ENCODE assay signal across 8 cellular contexts in genomic region chr6:30955367-30956042, GRCh38. TPM values are rescaled to one million over a fixed set of nuclear protein-coding genes. Genes with fewer than 3 reads are reported as not detected.
DNase-seq lines count a peak whose midpoint lies in the region; ATAC-seq and TF ChIP-seq lines count a peak whose summit lies in the region.

No MANE protein-coding gene starts in this region.

- DNase-seq in DND-41 (peak; percentile 80), Panc1 (ENCODE audit: low read depth, low spot score) (no peak), activated gamma-delta T cell treated with Interleukin-2 at 50 U/mL for 16 hours (peak; percentile 71), Right ventricle myocardium superior (peak; percentile 82), posterior cingulate gyrus (peak in 7 of 10 donors; percentile 17 to 85 (median 48)), transverse colon (peak; percentile 68), NCI-H1092 treated with DMSO at 0.1 percent for 48 hours (lab: John Stamatoyannopoulos, UW) (no peak)

- BruUV-seq in Panc1 (replicated peaks; lab: Mats Ljungman, UMichigan): no TSS peak

- peak overlapping the region; percentile 47 for H3K9ac ChIP-seq in DND-41 (ENCODE audit: low read depth, low read length)

- in situ Hi-C loops in Panc1 (cut with HindIII; ENCODE audit: low pct_unique_long_range_greater_than_20kb, low sequenced_read_pairs) (loop anchor here (5.0 kb wide), 1 partner anchor 87 kb away; no protein-coding TSS in a partner anchor), transverse colon (cut with MboI; ENCODE audit: low pct_ligation_motif_present in 1 of 4, low pct_unique_long_range_greater_than_20kb in 1 of 4, low sequenced_read_pairs in 3 of 4) (no loop called here)

- no peak for TF ChIP-seq CTCF in DND-41 (IDR thresholded peaks at IDR 0.05; ENCODE audit: borderline replicate concordance, extremely low read depth, low read length, poor library complexity, severe bottlenecking)
- no peak for TF ChIP-seq CTCF in Panc1 (IDR thresholded peaks at IDR 0.05)
- TF ChIP-seq CTCF in transverse colon (IDR thresholded peaks at IDR 0.05): no peak

- H2AFZ ChIP-seq in DND-41 (ENCODE audit: low read depth, low read length): peak overlapping the region; percentile 75

- H3K27me3 ChIP-seq in DND-41 (ENCODE audit: insufficient read depth, low read length, poor library complexity): peaks cover 52% of the 10 kb centered on the region
- H3K27me3 ChIP-seq in Panc1 (ENCODE audit: control insufficient read depth, insufficient read depth, low read length): peaks cover 22% of the 10 kb centered on the region
- H3K27me3 ChIP-seq in transverse colon: peaks cover 87% of the 10 kb centered on the region

- H4K20me1 ChIP-seq in DND-41 (ENCODE audit: insufficient read depth, low read length): no peaks in the 10 kb centered on the region

- WGBS in transverse colon (ENCODE audit: low coverage in 1 of 2), 2 donors: 5 to 33% methylated on average over 6 to 42 of the region's 46 CpGs

- peaks cover 19% of the 10 kb centered on the region for H3K4me1 ChIP-seq in DND-41 (ENCODE audit: insufficient read depth, low read length)
- peaks cover 8% of the 10 kb centered on the region; the same call in 1 of the 2 replicates for H3K4me1 ChIP-seq in Panc1 (ENCODE audit: control insufficient read depth, insufficient read depth, low read length)
- H3K4me1 ChIP-seq in transverse colon: peaks cover 0 to 16% (median 12%) of the 10 kb centered on the region in 4 donors

- TF ChIP-seq POLR2A in transverse colon (IDR thresholded peaks at IDR 0.05): no peak

- CTCF ChIA-PET in Panc1 (lab: Charles Lee): no interaction called here

- peak overlapping the region; percentile 17; the same call in 1 of the 2 replicates for H3K27ac ChIP-seq in DND-41 (ENCODE audit: low read length)
- H3K27ac ChIP-seq in Panc1 (ENCODE audit: low read length): no peak overlapping the region; the same call in 1 of the 2 replicates
- peak overlapping the region in 2 of 4 donors; percentile 9 to 24 for H3K27ac ChIP-seq in transverse colon

- H3K36me3 ChIP-seq in DND-41 (ENCODE audit: insufficient read depth, low read length): no peaks in the 10 kb centered on the region
- no peaks in the 10 kb centered on the region for H3K36me3 ChIP-seq in Panc1 (ENCODE audit: control insufficient read depth, insufficient read depth, low read length)
- H3K36me3 ChIP-seq in transverse colon: no peaks in the 10 kb centered on the region

- H3K4me2 ChIP-seq in DND-41 (ENCODE audit: insufficient read depth, low read length): peak overlapping the region; percentile 74

- H3K4me3 ChIP-seq in DND-41 (ENCODE audit: low read depth in 1 of 2, low read length in 2 of 2): peak overlapping the region; percentile 12 to 56; a peak in 3 of 4 replicates
- peak overlapping the region; percentile 42 to 57 for H3K4me3 ChIP-seq in Panc1 (ENCODE audit: low read depth in 2 of 2, low read length in 2 of 2)
- H3K4me3 ChIP-seq in transverse colon: peak overlapping the region; percentile 5 to 51 (median 28)

- H3K79me2 ChIP-seq in DND-41 (ENCODE audit: insufficient read depth, low read length): no peaks in the 10 kb centered on the region

- no peak for TF ChIP-seq EP300 in transverse colon (IDR thresholded peaks at IDR 0.05; ENCODE audit: low read depth)

- intact Hi-C loops in Panc1 (cut with micrococcal nuclease; ENCODE audit: unreplicated experiment): no loop called here
- intact Hi-C loops in Right ventricle myocardium superior (cut with DNase I): no loop called here
- intact Hi-C loops in posterior cingulate gyrus (cut with DNase I): no loop called here
- intact Hi-C loops in transverse colon (cut with DNase I; ENCODE audit: low total_unique reads): no loop called here

- POLR2A ChIA-PET in Panc1 (lab: Charles Lee): no interaction called here

- no peaks in the 10 kb centered on the region for H3K9me3 ChIP-seq in DND-41 (ENCODE audit: insufficient read depth, low read length, severe bottlenecking)
- no peaks in the 10 kb centered on the region for H3K9me3 ChIP-seq in Panc1 (ENCODE audit: control insufficient read depth, insufficient read depth, low read depth, low read length)
- no peaks in the 10 kb centered on the region for H3K9me3 ChIP-seq in transverse colon

- ATAC-seq in DND-41 (ENCODE audit: insufficient read depth, low read depth) (peak; percentile 94), HG02763 (IDR thresholded peaks at IDR 0.05; ENCODE audit: unreplicated experiment) (peak; percentile 59), Panc1 (peak; percentile 84), Right ventricle myocardium superior (ENCODE audit: poor library complexity) (peak; percentile 86)

RNA-seq across cellular contexts. Expression of gene MUCL3, which starts 14.7 kb away (rescaled TPM):
- total RNA-seq in Panc1 (2021; ENCODE audit: unreplicated experiment) (not detected), Right ventricle myocardium superior (not detected), transverse colon (under 1 TPM in 2 of 4 donors, not detected in 2; 0.16 to 0.41 TPM)
- not detected for polyA plus RNA-seq in Panc1 (2012; ENCODE audit: insufficient read length)

RNA-seq across cellular contexts. Expression of gene SFTA2, which starts 23.5 kb away (rescaled TPM):
- total RNA-seq in Panc1 (2021; ENCODE audit: unreplicated experiment) (not detected), Right ventricle myocardium superior (not detected), transverse colon (not detected)
- polyA plus RNA-seq in Panc1 (2012; ENCODE audit: insufficient read length): not detected

RNA-seq across cellular contexts. Expression of gene MUC21, which starts 28.0 kb away (rescaled TPM):
- total RNA-seq in Panc1 (2021; ENCODE audit: unreplicated experiment): not detected
- polyA plus RNA-seq in Panc1 (2012; ENCODE audit: insufficient read length): not detected
- not detected for total RNA-seq in Right ventricle myocardium superior
- total RNA-seq in transverse colon: not detected

RNA-seq across cellular contexts. Expression of gene VARS2, which starts 41.5 kb away (rescaled TPM):
- total RNA-seq in Panc1 (2021; ENCODE audit: unreplicated experiment) (42.7 TPM), Right ventricle myocardium superior (17.2 TPM), transverse colon (10 to 100 TPM; 13.1 to 64.7 (median 25.8) TPM)
- 32.4 TPM for polyA plus RNA-seq in Panc1 (2012; ENCODE audit: insufficient read length)

RNA-seq across cellular contexts. Expression of gene GTF2H4, which starts 47.5 kb away (rescaled TPM):
- 27.5 TPM for total RNA-seq in Panc1 (2021; ENCODE audit: unreplicated experiment)
- 24.5 TPM for polyA plus RNA-seq in Panc1 (2012; ENCODE audit: insufficient read length)
- total RNA-seq in Right ventricle myocardium superior: 23.6 TPM
- total RNA-seq in transverse colon: 10 to 100 TPM in 1 of 4 donors, 1 to 10 TPM in 3; 2.0 to 44.5 (median 6.8) TPM

Comparison
In these comparisons a context has a peak if more than half of its experiments do, and no peak if none do; other contexts are left out.
1. DNase-seq: peak in DND-41 (single experiment), activated gamma-delta T cell treated with Interleukin-2 at 50 U/mL for 16 hours (single experiment), Right ventricle myocardium superior (single experiment), posterior cingulate gyrus (7 of 10) and transverse colon (single experiment); none in Panc1 (single experiment) and NCI-H1092 treated with DMSO at 0.1 percent for 48 hours (single experiment).
2. Peak in every context shown above with its lines, with median percentiles within 50 percentile points of each other: ATAC-seq and H3K4me3 ChIP-seq.